In genomic region chr17:40458001-40458791, GRCh38 we compare ENCODE assay signal across 11 cellular contexts. TPM values are rescaled to one million over a fixed set of nuclear protein-coding genes. Genes with fewer than 3 reads are reported as not detected.
DNase-seq lines count a peak whose midpoint lies in the region; ATAC-seq, FAIRE-seq and TF ChIP-seq lines count a peak whose summit lies in the region.
"Had no signal": no experiment of that assay in that cellular context is flagged by ENCODE, and none has a peak within 500 bp of the region (broad histone marks: within the 10 kb centered on the region; RNA-seq: fewer than 3 reads in every experiment).

No MANE protein-coding gene starts in this region.

- DNase-seq in NCI-H524 (lab: John Stamatoyannopoulos, UW) (peak; percentile 20 to 58), NCI-H524 treated with DMSO at 0.1 percent for 48 hours (lab: John Stamatoyannopoulos, UW) (no peak), K562 (ENCODE audit: extremely low read depth in 1 of 4, low spot score in 3 of 4) (no peak), kidney glomerular epithelial cell (lab: John Stamatoyannopoulos, UW) (peak; percentile 81), tibial nerve (ENCODE audit: low spot score in 2 of 2) (no peak), posterior cingulate gyrus (no peak)
- DNase-seq: NCI-H345 had no signal

- H3K79me2 ChIP-seq in K562 (ENCODE audit: control insufficient read depth, insufficient read depth, low read length), result no peaks in the 10 kb centered on the region

- POLR2A ChIA-PET in K562 (lab: Yijun Ruan, JAX), result interaction anchor here (0.6 to 1.7 kb wide), 4 partner anchors 9 to 18 kb away, joined by 3 to 5 read pairs (median 4); partner anchors contain the start of gene IGFBP4

- no peaks in the 10 kb centered on the region for H3K9me3 ChIP-seq in K562 (replicated peaks; ENCODE audit: control insufficient read depth, insufficient read depth, low read depth, low read length)
- H3K9me3 ChIP-seq in tibial nerve, result no peaks in the 10 kb centered on the region

- H4K20me1 ChIP-seq in K562 (replicated peaks; ENCODE audit: control insufficient read depth, insufficient read depth, low read length), result no peaks in the 10 kb centered on the region

- H3K27ac ChIP-seq in K562 (ENCODE audit: extremely low read depth, low read depth, low read length) (no peak overlapping the region), tibial nerve (peak overlapping the region in 3 of 4 donors; percentile 12 to 80 (median 64))

- H3K4me1 ChIP-seq in K562 (replicated peaks in 1 of 2; ENCODE audit: control insufficient read depth in 2 of 2, insufficient read depth in 2 of 2, low read length in 2 of 2), result peaks cover 0 to 22% of the 10 kb centered on the region in 2 experiments; a peak in 3 of 5 replicates
- H3K4me1 ChIP-seq in tibial nerve, result peaks cover 0 to 94% (median 43%) of the 10 kb centered on the region in 4 donors

- no peaks in the 10 kb centered on the region for H3K9me1 ChIP-seq in K562 (ENCODE audit: control insufficient read depth, insufficient read depth, low read length)

- H3K4me2 ChIP-seq in K562 (ENCODE audit: insufficient read depth, low read length), result no peak overlapping the region

- ATAC-seq in K562 (0 out of 3 replicates have a peak, but pooled peaks have one; percentile 22), GM18861 (IDR thresholded peaks at IDR 0.05; ENCODE audit: unreplicated experiment) (no peak), GM18907 (IDR thresholded peaks at IDR 0.05; ENCODE audit: unreplicated experiment) (no peak)

- intact Hi-C loops in K562 (cut with micrococcal nuclease), result no loop called here
- intact Hi-C loops in posterior cingulate gyrus (cut with DNase I), result no loop called here

- peak overlapping the region in 1 of 2 experiments; percentile 32; a peak in 1 of 4 replicates for H3K9ac ChIP-seq in K562 (ENCODE audit: insufficient read depth in 1 of 2, low read depth in 2 of 2, low read length in 2 of 2)

- H2AFZ ChIP-seq in K562 (ENCODE audit: low read depth, low read length), result no peak overlapping the region

- CTCF ChIA-PET in K562 (lab: Yijun Ruan, JAX; ENCODE audit: low intra/inter-chr PET ratio), result no interaction called here

- TF ChIP-seq RAD21 in K562 (CRISPR knock-in tag; conservative IDR thresholded peaks at IDR 0.05 in 1 of 2, IDR thresholded peaks at IDR 0.05 in 1 of 2), result no peak

- no peak for TF ChIP-seq EP300 in K562 (IDR thresholded peaks at IDR 0.05; ENCODE audit: low read length)
- peak in 1 of 2 donors; percentile 40 for TF ChIP-seq EP300 in tibial nerve (IDR thresholded peaks at IDR 0.05)

- in situ Hi-C loops in K562 (cut with MboI), result no loop called here

- H3K27me3 ChIP-seq in K562 (ENCODE audit: control insufficient read depth in 2 of 2, insufficient read depth in 2 of 2, low read length in 2 of 2) (no peaks in the 10 kb centered on the region; a peak in 1 of 5 replicates), tibial nerve (no peaks in the 10 kb centered on the region)

- FAIRE-seq in K562 (lab: Jason Lieb, UNC), result no peak

- BruUV-seq in K562 (replicated peaks; lab: Mats Ljungman, UMichigan), result no TSS peak

- TF ChIP-seq CTCF in K562 (IDR thresholded peaks at IDR 0.05 in 2 of 3, conservative IDR thresholded peaks at IDR 0.05 in 1 of 3; ENCODE audit: insufficient read depth in 2 of 3, low read depth in 1 of 3, low read length in 3 of 3) (no peak), tibial nerve (IDR thresholded peaks at IDR 0.05) (no peak)

- 48% methylated on average over 16 of the region's 16 CpGs for WGBS in K562 (ENCODE audit: insufficient coverage, low coverage, missing lambda C conversion rate)
- 12 to 28% methylated on average over 16 of the region's 16 CpGs for WGBS in tibial nerve, 2 donors

- H3K4me3 ChIP-seq in K562, result no peak overlapping the region
- no peak overlapping the region for H3K4me3 ChIP-seq in tibial nerve

- H3K36me3 ChIP-seq in K562 (ENCODE audit: control insufficient read depth, insufficient read depth, low read length), result peaks cover 22% of the 10 kb centered on the region; the same call in 2 of the 3 replicates
- H3K36me3 ChIP-seq in tibial nerve, result peaks cover 0 to 46% (median 3%) of the 10 kb centered on the region in 3 donors

- TF ChIP-seq POLR2A in K562 (conservative IDR thresholded peaks at IDR 0.05), result no peak
- TF ChIP-seq POLR2A in tibial nerve (IDR thresholded peaks at IDR 0.05), result no peak

TF ChIP-seq in K562, 482 proteins besides CTCF, POLR2A, EP300 and RAD21:
- TF ChIP-seq KDM1A (IDR thresholded peaks at IDR 0.05) (0 out of 4 replicates have a peak, but pooled peaks have one; percentile 22 to 24), NFIC (IDR thresholded peaks at IDR 0.05) (peak; percentile 46; the same call in 1 of the 2 replicates), ZNF143 (CRISPR knock-in tag; IDR thresholded peaks at IDR 0.05) (no peak)

RNA-seq across cellular contexts. Expression of gene IGFBP4, which starts 14.9 kb away (rescaled TPM):
- 53.3 and 148 TPM in 2 replicates for total RNA-seq in K562 (2011; cell fraction: chromatin; rRNA removed; ENCODE audit: low replicate concordance)
- total RNA-seq in K562 (2011; cell fraction: nucleolus; rRNA removed), result 159 and 208 TPM in 2 replicates
- total RNA-seq in K562 (2011; cell fraction: nucleoplasm; rRNA removed), result 156 and 209 TPM in 2 replicates
- total RNA-seq in K562 (2014; rRNA removed) (17.8 and 18.6 TPM in 2 replicates), K562 (2014; rRNA removed; fragmentation: Illumina TruSeq; extraction: Trizol) (18.1 and 18.3 TPM in 2 replicates), K562 (2015; rRNA removed; fragmentation: Illumina TruSeq; extraction: Trizol) (12.0 and 12.6 TPM in 2 replicates), K562 (2021) (87.6 and 99.8 TPM in 2 replicates), tibial nerve (1,000 to 10,000 TPM in 1 of 4 donors, 100 to 1,000 TPM in 3; 675 to 1,301 (median 748) TPM)
- polyA plus RNA-seq in K562 (2011; rRNA removed) (47.2 and 98.1 TPM in 2 replicates), K562 (2014; fragmentation: Illumina TruSeq; extraction: Trizol) (46.6 and 64.4 TPM in 2 replicates), K562 (2014; fragmentation: Nextera tagmentation; extraction: Ambion mirVana) (10 to 100 TPM in 1 of 2 experiments, 1 to 10 TPM in 1; 8.8 to 10.8 TPM), K562 (2014; rRNA removed) (37.5 and 43.5 TPM in 2 replicates)
- polyA plus RNA-seq in K562 (2011; cell fraction: cytosol; rRNA removed), result 47.0 and 129 TPM in 2 replicates
- polyA plus RNA-seq in K562 (2011; cell fraction: nucleus; rRNA removed), result 23.9 and 76.5 TPM in 2 replicates
- 64.1 and 158 TPM in 2 replicates for polyA plus RNA-seq in K562 (2012)
- 39.8 and 98.7 TPM in 2 replicates for polyA minus RNA-seq in K562 (2011; rRNA and poly(A)+ RNA removed)
- 51.3 and 106 TPM in 2 replicates for polyA minus RNA-seq in K562 (2011; cell fraction: cytosol; rRNA and poly(A)+ RNA removed)
- polyA minus RNA-seq in K562 (2011; cell fraction: nucleus; rRNA and poly(A)+ RNA removed), result 11.2 and 17.0 TPM in 2 replicates

RNA-seq across cellular contexts. Expression of gene TOP2A, which starts 40.5 kb away (rescaled TPM):
- 65.1 and 280 TPM in 2 replicates for total RNA-seq in K562 (2011; cell fraction: chromatin; rRNA removed; ENCODE audit: low replicate concordance)
- total RNA-seq in K562 (2011; cell fraction: nucleolus; rRNA removed), result 39.0 and 56.5 TPM in 2 replicates
- total RNA-seq in K562 (2011; cell fraction: nucleoplasm; rRNA removed), result 105 and 126 TPM in 2 replicates
- 131 and 133 TPM in 2 replicates for total RNA-seq in K562 (2014; rRNA removed)
- 335 and 375 TPM in 2 replicates for total RNA-seq in K562 (2014; rRNA removed; fragmentation: Illumina TruSeq; extraction: Trizol)
- 257 and 281 TPM in 2 replicates for total RNA-seq in K562 (2015; rRNA removed; fragmentation: Illumina TruSeq; extraction: Trizol)
- 266 and 282 TPM in 2 replicates for total RNA-seq in K562 (2021)
- polyA plus RNA-seq in K562 (2011; rRNA removed), result 150 and 347 TPM in 2 replicates
- polyA plus RNA-seq in K562 (2011; cell fraction: cytosol; rRNA removed), result 39.7 and 72.0 TPM in 2 replicates
- polyA plus RNA-seq in K562 (2011; cell fraction: nucleus; rRNA removed), result 94.7 and 101 TPM in 2 replicates
- polyA plus RNA-seq in K562 (2012), result 250 and 293 TPM in 2 replicates
- polyA plus RNA-seq in K562 (2014; fragmentation: Illumina TruSeq; extraction: Trizol), result 204 and 233 TPM in 2 replicates
- polyA plus RNA-seq in K562 (2014; fragmentation: Nextera tagmentation; extraction: Ambion mirVana), result 100 to 1,000 TPM; 175 to 259 TPM
- polyA plus RNA-seq in K562 (2014; rRNA removed), result 163 and 185 TPM in 2 replicates
- polyA minus RNA-seq in K562 (2011; rRNA and poly(A)+ RNA removed), result 222 and 350 TPM in 2 replicates
- 60.8 and 128 TPM in 2 replicates for polyA minus RNA-seq in K562 (2011; cell fraction: cytosol; rRNA and poly(A)+ RNA removed)
- polyA minus RNA-seq in K562 (2011; cell fraction: nucleus; rRNA and poly(A)+ RNA removed), result 61.9 and 96.7 TPM in 2 replicates
- 1 to 10 TPM in 3 of 4 donors, under 1 TPM in 1; 0.21 to 7.1 (median 2.6) TPM for total RNA-seq in tibial nerve

RNA-seq across cellular contexts. Expression of gene TNS4, which starts 43.2 kb away (rescaled TPM):
- total RNA-seq in K562 (2011; cell fraction: chromatin; rRNA removed; ENCODE audit: low replicate concordance), result 2.1 and 5.8 TPM in 2 replicates
- total RNA-seq in K562 (2011; cell fraction: nucleolus; rRNA removed), result 1.4 and 1.7 TPM in 2 replicates
- 2.7 and 2.8 TPM in 2 replicates for total RNA-seq in K562 (2011; cell fraction: nucleoplasm; rRNA removed)
- total RNA-seq in K562 (2014; rRNA removed) (0.18 and 0.24 TPM in 2 replicates), K562 (2014; rRNA removed; fragmentation: Illumina TruSeq; extraction: Trizol) (0.06 and 0.11 TPM in 2 replicates), K562 (2015; rRNA removed; fragmentation: Illumina TruSeq; extraction: Trizol) (not detected in 2 replicates), K562 (2021) (0.73 and 0.78 TPM in 2 replicates), tibial nerve (under 1 TPM in 1 of 4 donors, not detected in 3; 0.30 TPM)
- polyA plus RNA-seq in K562 (2011; rRNA removed) (0.15 and 0.53 TPM in 2 replicates), K562 (2014; fragmentation: Illumina TruSeq; extraction: Trizol) (0.54 and 0.61 TPM in 2 replicates), K562 (2014; fragmentation: Nextera tagmentation; extraction: Ambion mirVana) (under 1 TPM; 0.04 to 0.07 TPM), K562 (2014; rRNA removed) (0.29 and 0.40 TPM in 2 replicates)
- 0.09 and 0.89 TPM in 2 replicates for polyA plus RNA-seq in K562 (2011; cell fraction: cytosol; rRNA removed)
- 0.38 and 4.1 TPM in 2 replicates for polyA plus RNA-seq in K562 (2011; cell fraction: nucleus; rRNA removed)
- 0.49 and 1.4 TPM in 2 replicates for polyA plus RNA-seq in K562 (2012)
- polyA minus RNA-seq in K562 (2011; rRNA and poly(A)+ RNA removed), result 1.1 TPM in 1 of 2 replicates, not detected in the other
- polyA minus RNA-seq in K562 (2011; cell fraction: cytosol; rRNA and poly(A)+ RNA removed), result 1.1 TPM in 1 of 2 replicates, not detected in the other
- 0.22 and 2.7 TPM in 2 replicates for polyA minus RNA-seq in K562 (2011; cell fraction: nucleus; rRNA and poly(A)+ RNA removed)
- total RNA-seq: A673, lung microvascular endothelial cell had no signal

Comparison
In these comparisons a context has a peak if more than half of its experiments do, and no peak if none do; other contexts are left out.
1. DNase-seq: peak in NCI-H524 (2 of 2) and kidney glomerular epithelial cell (single experiment); none in NCI-H524 treated with DMSO at 0.1 percent for 48 hours (single experiment), K562 (0 of 4), tibial nerve (0 of 2) and posterior cingulate gyrus (0 of 10).
2. RNA of gene TOP2A, which starts 40.5 kb away (total RNA-seq): 39.0 to 375 TPM in K562; 0.21 to 7.1 TPM in tibial nerve; every median in the first group is over 4 times any median in the second.